In genomic region chr6:6218246-6219085, GRCh38 we compare ENCODE assay signal across 14 cellular contexts.
DNase-seq lines count a peak whose midpoint lies in the region; ATAC-seq and TF ChIP-seq lines count a peak whose summit lies in the region.
"Had no signal": no experiment of that assay in that cellular context is flagged by ENCODE, and none has a peak within 500 bp of the region (broad histone marks: within the 10 kb centered on the region; RNA-seq: fewer than 3 reads in every experiment).

No MANE protein-coding gene starts in this region.

- WGBS in mesendoderm (ENCODE audit: extremely low coverage, insufficient coverage, low lambda C conversion rate): no CpG with 5 or more reads among the region's 11 CpGs

- intact Hi-C loops in A673 (cut with micrococcal nuclease; ENCODE audit: unreplicated experiment) (no loop called here), Caco-2 (cut with micrococcal nuclease; ENCODE audit: unreplicated experiment) (no loop called here)

- H3K27me3 Mint-ChIP-seq in GM23338 (ENCODE audit: insufficient read depth, low read depth, poor library complexity) (peaks cover 4% of the 10 kb centered on the region), Caco-2 (ENCODE audit: insufficient read depth, unreplicated experiment) (peaks cover 3% of the 10 kb centered on the region)

- H3F3A ChIP-seq in GM23338 (replicated peaks; ENCODE audit: low read depth): no peaks in the 10 kb centered on the region

- H2AFZ ChIP-seq in GM23338: no peak overlapping the region

- no peaks in the 10 kb centered on the region for H3K9me2 ChIP-seq in GM23338 (ENCODE audit: insufficient read depth)

- no peaks in the 10 kb centered on the region for H3K36me3 ChIP-seq in A673 (ENCODE audit: insufficient read depth, low read length, poor library complexity, severe bottlenecking)
- no peaks in the 10 kb centered on the region for H3K36me3 ChIP-seq in GM23338 (ENCODE audit: insufficient read depth)
- H3K36me3 ChIP-seq in adipocyte (ENCODE audit: control insufficient read depth, insufficient read depth, low read length, severe bottlenecking): no peaks in the 10 kb centered on the region
- H3K36me3 ChIP-seq in mesendoderm (ENCODE audit: control insufficient read depth, insufficient read depth, low read length): no peaks in the 10 kb centered on the region
- H3K36me3 ChIP-seq in Caco-2 (ENCODE audit: control insufficient read depth, insufficient read depth, low read length): no peaks in the 10 kb centered on the region
- H3K36me3 ChIP-seq: ovary had no signal

- H3K18ac ChIP-seq in mesendoderm (ENCODE audit: low read length): no peak overlapping the region

- H3K4ac ChIP-seq in mesendoderm (ENCODE audit: low read depth, low read length): no peak overlapping the region

- H3K4me1 ChIP-seq in A673 (ENCODE audit: insufficient read depth, low read length, poor library complexity, severe bottlenecking) (no peaks in the 10 kb centered on the region), GM23338 (ENCODE audit: insufficient read depth) (no peaks in the 10 kb centered on the region), adipocyte (ENCODE audit: control insufficient read depth, insufficient read depth, low read length) (peaks cover 15% of the 10 kb centered on the region), mesendoderm (ENCODE audit: control insufficient read depth, low read depth, low read length) (no peaks in the 10 kb centered on the region), Caco-2 (no peaks in the 10 kb centered on the region)

- H3K56ac ChIP-seq in mesendoderm (ENCODE audit: low read length): no peak overlapping the region

- H3K9ac ChIP-seq in adipocyte (ENCODE audit: low read length): peak overlapping the region; percentile 30
- no peak overlapping the region for H3K9ac ChIP-seq in mesendoderm (ENCODE audit: low read length)

- BruUV-seq in A673 (replicated peaks; lab: Mats Ljungman, UMichigan) (no TSS peak), Caco-2 (replicated peaks; lab: Mats Ljungman, UMichigan) (no TSS peak)

- CTCF ChIA-PET in A673 (lab: Charles Lee): no interaction called here
- CTCF ChIA-PET in Caco-2 (lab: Charles Lee): no interaction called here

- H3K4me3 Mint-ChIP-seq in GM23338 (no peak overlapping the region), Caco-2 (ENCODE audit: unreplicated experiment) (no peak overlapping the region)
- H3K4me3 Mint-ChIP-seq: memory B cell had no signal

- H2AK5ac ChIP-seq in mesendoderm (ENCODE audit: low read length): no peak overlapping the region

- H3K23ac ChIP-seq in mesendoderm (ENCODE audit: low read length): no peak overlapping the region

- no peaks in the 10 kb centered on the region for H3K36me3 Mint-ChIP-seq in GM23338 (ENCODE audit: low read depth)
- no peaks in the 10 kb centered on the region for H3K36me3 Mint-ChIP-seq in Caco-2 (ENCODE audit: insufficient read depth, unreplicated experiment)
- H3K36me3 Mint-ChIP-seq: memory B cell had no signal

- TF ChIP-seq CTCF in A673 (conservative IDR thresholded peaks at IDR 0.05; ENCODE audit: low read depth, low read length): no peak
- no peak for TF ChIP-seq CTCF in GM23338 (conservative IDR thresholded peaks at IDR 0.05; ENCODE audit: low read depth in 2 of 2)
- TF ChIP-seq CTCF in Caco-2 (IDR thresholded peaks at IDR 0.05; ENCODE audit: insufficient read depth in 1 of 2, low read depth in 1 of 2, low read length in 1 of 2, severe bottlenecking in 1 of 2, unreplicated experiment in 1 of 2): no peak

- peaks cover 8% of the 10 kb centered on the region for H3K27me3 ChIP-seq in A673 (replicated peaks; ENCODE audit: insufficient read depth, low read depth, low read length, poor library complexity)
- no peaks in the 10 kb centered on the region for H3K27me3 ChIP-seq in GM23338 (ENCODE audit: insufficient read depth)
- H3K27me3 ChIP-seq in adipocyte (replicated peaks; ENCODE audit: control insufficient read depth, insufficient read depth, low read length): peaks cover 11% of the 10 kb centered on the region
- no peaks in the 10 kb centered on the region for H3K27me3 ChIP-seq in mesendoderm (ENCODE audit: insufficient read depth, low read length, poor library complexity)
- H3K27me3 ChIP-seq in Caco-2 (replicated peaks; ENCODE audit: control insufficient read depth, insufficient read depth, low read length): no peaks in the 10 kb centered on the region
- H3K27me3 ChIP-seq: ovary had no signal

- POLR2A ChIA-PET in A673 (lab: Charles Lee; ENCODE audit: low non-redundant PET): no interaction called here
- POLR2A ChIA-PET in Caco-2 (lab: Charles Lee): no interaction called here

- H3K79me2 ChIP-seq in GM23338 (replicated peaks; ENCODE audit: insufficient read depth) (no peaks in the 10 kb centered on the region), mesendoderm (ENCODE audit: control insufficient read depth, insufficient read depth, low read length) (no peaks in the 10 kb centered on the region)

- no peaks in the 10 kb centered on the region for H4K20me1 ChIP-seq in GM23338 (replicated peaks; ENCODE audit: insufficient read depth)

- no peak overlapping the region for H2BK5ac ChIP-seq in mesendoderm (ENCODE audit: low read length)

- H2BK120ac ChIP-seq in mesendoderm (ENCODE audit: low read depth, low read length): no peak overlapping the region

- DNase-seq in A673 (ENCODE audit: low spot score) (peak; percentile 11), GM23338 (ENCODE audit: low spot score) (no peak), adipocyte (ENCODE audit: low read depth) (no peak), mesendoderm (peak; percentile 54), Caco-2 (no peak), GM19240 (ENCODE audit: insufficient read length, low spot score) (no peak), cerebellar cortex (ENCODE audit: low spot score) (no peak)
- DNase-seq in stimulated activated CD4-positive, alpha-beta T cell treated with anti-CD3 and anti-CD28 coated beads, Interleukin-4, amount 100 ng/mL, for 24 hours: no peak
- DNase-seq: activated CD4-positive, CD25-positive, alpha-beta regulatory T cell treated with anti-CD3 and anti-CD28 coated beads, Interleukin-2, amount 50 U/mL, for 72 hours; amygdala; DMS79 treated with DMSO at 0.1 percent for 48 hours; ovary had no signal

- H4K8ac ChIP-seq in mesendoderm (ENCODE audit: low read depth, low read length): no peak overlapping the region

- H4K5ac ChIP-seq in mesendoderm (ENCODE audit: low read length): no peak overlapping the region

- H3K9me3 ChIP-seq in A673 (ENCODE audit: low read depth, low read length, poor library complexity, severe bottlenecking) (no peaks in the 10 kb centered on the region), adipocyte (ENCODE audit: control insufficient read depth, low read length) (no peaks in the 10 kb centered on the region), Caco-2 (no peaks in the 10 kb centered on the region)
- H3K9me3 ChIP-seq: ovary had no signal

- H3K27ac Mint-ChIP-seq in GM23338 (peak overlapping the region; percentile 59; the same call in 1 of the 2 replicates), Caco-2 (ENCODE audit: unreplicated experiment) (no peak overlapping the region)
- H3K27ac Mint-ChIP-seq: memory B cell had no signal

- no peak overlapping the region for H2BK15ac ChIP-seq in mesendoderm (replicated peaks; ENCODE audit: low read depth)

- no peak overlapping the region for H3K4me3 ChIP-seq in A673 (ENCODE audit: low read depth, low read length, poor library complexity, severe bottlenecking)
- H3K4me3 ChIP-seq in GM23338: no peak overlapping the region
- peak overlapping the region; percentile 60 for H3K4me3 ChIP-seq in adipocyte (ENCODE audit: low read length)
- H3K4me3 ChIP-seq in mesendoderm (ENCODE audit: low read length): no peak overlapping the region
- H3K4me3 ChIP-seq in Caco-2 (ENCODE audit: low read depth, low read length): no peak overlapping the region
- H3K4me3 ChIP-seq: ovary had no signal

- no peaks in the 10 kb centered on the region for H3K9me3 Mint-ChIP-seq in GM23338
- H3K9me3 Mint-ChIP-seq in Caco-2 (ENCODE audit: unreplicated experiment): no peaks in the 10 kb centered on the region
- H3K9me3 Mint-ChIP-seq: memory B cell had no signal

- no peaks in the 10 kb centered on the region for H3K79me1 ChIP-seq in mesendoderm (ENCODE audit: low read length)

- no peak for ATAC-seq in GM23338

- H3K4me1 Mint-ChIP-seq in GM23338: no peaks in the 10 kb centered on the region
- H3K4me1 Mint-ChIP-seq in Caco-2 (ENCODE audit: low read depth, unreplicated experiment): no peaks in the 10 kb centered on the region
- H3K4me1 Mint-ChIP-seq: memory B cell had no signal

- H3K4me2 ChIP-seq in GM23338: no peak overlapping the region
- H3K4me2 ChIP-seq in mesendoderm (ENCODE audit: low read length): no peak overlapping the region

- no peak overlapping the region for H3K27ac ChIP-seq in A673 (ENCODE audit: low read depth, low read length, poor library complexity, severe bottlenecking)
- H3K27ac ChIP-seq in GM23338 (ENCODE audit: low read depth): no peak overlapping the region
- H3K27ac ChIP-seq in mesendoderm (ENCODE audit: low read depth, low read length): no peak overlapping the region
- H3K27ac ChIP-seq: HL-60, ovary had no signal

TF ChIP-seq in GM23338, 12 proteins besides CTCF, POLR2A, EP300 and RAD21 (continues in another document):
- TF ChIP-seq EZH2phosphoT487 (IDR thresholded peaks at IDR 0.05; ENCODE audit: unreplicated experiment) (no peak), POLR2AphosphoS5 (IDR thresholded peaks at IDR 0.05; ENCODE audit: low read depth) (no peak), STAT1 (IDR thresholded peaks at IDR 0.05; ENCODE audit: unreplicated experiment) (no peak), REST (IDR thresholded peaks at IDR 0.05; ENCODE audit: unreplicated experiment) (no peak)

Comparison
In these comparisons a context has a peak if more than half of its experiments do, and no peak if none do; other contexts are left out.
1. DNase-seq: peak in A673 (single experiment) and mesendoderm (single experiment); none in GM23338 (single experiment), adipocyte (single experiment), Caco-2 (0 of 2), stimulated activated CD4-positive, alpha-beta T cell treated with anti-CD3 and anti-CD28 coated beads, Interleukin-4, amount 100 ng/mL, for 24 hours (single experiment), GM19240 (single experiment) and cerebellar cortex (single experiment).